1 cellular context compared by ENCODE assay signal in the genomic region with DNA sequence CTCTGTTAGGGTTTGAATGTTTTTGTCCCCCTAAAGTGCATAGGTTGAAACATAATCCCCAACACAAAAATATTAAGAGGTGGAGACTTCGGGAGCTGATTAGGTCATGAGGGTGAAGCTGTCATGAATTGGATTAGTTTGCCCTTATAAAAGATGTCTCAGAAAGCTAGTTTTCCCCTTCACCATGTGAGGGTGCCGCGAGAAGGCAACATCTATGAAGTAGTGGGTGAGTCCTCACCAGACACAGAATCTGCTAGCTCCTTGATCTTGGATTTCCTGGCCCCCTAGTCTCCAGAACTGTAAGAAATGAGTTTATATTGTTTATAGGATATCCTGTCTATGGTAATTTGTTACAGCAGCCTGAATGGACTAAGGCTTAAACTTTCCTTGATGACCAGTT.
TF ChIP-seq lines count a peak whose summit lies in the region.

No MANE protein-coding gene starts in this region.

TF ChIP-seq in GM23338, 12 proteins besides CTCF, POLR2A, EP300 and RAD21 (continued from another document):
- TF ChIP-seq, protein P1, sequence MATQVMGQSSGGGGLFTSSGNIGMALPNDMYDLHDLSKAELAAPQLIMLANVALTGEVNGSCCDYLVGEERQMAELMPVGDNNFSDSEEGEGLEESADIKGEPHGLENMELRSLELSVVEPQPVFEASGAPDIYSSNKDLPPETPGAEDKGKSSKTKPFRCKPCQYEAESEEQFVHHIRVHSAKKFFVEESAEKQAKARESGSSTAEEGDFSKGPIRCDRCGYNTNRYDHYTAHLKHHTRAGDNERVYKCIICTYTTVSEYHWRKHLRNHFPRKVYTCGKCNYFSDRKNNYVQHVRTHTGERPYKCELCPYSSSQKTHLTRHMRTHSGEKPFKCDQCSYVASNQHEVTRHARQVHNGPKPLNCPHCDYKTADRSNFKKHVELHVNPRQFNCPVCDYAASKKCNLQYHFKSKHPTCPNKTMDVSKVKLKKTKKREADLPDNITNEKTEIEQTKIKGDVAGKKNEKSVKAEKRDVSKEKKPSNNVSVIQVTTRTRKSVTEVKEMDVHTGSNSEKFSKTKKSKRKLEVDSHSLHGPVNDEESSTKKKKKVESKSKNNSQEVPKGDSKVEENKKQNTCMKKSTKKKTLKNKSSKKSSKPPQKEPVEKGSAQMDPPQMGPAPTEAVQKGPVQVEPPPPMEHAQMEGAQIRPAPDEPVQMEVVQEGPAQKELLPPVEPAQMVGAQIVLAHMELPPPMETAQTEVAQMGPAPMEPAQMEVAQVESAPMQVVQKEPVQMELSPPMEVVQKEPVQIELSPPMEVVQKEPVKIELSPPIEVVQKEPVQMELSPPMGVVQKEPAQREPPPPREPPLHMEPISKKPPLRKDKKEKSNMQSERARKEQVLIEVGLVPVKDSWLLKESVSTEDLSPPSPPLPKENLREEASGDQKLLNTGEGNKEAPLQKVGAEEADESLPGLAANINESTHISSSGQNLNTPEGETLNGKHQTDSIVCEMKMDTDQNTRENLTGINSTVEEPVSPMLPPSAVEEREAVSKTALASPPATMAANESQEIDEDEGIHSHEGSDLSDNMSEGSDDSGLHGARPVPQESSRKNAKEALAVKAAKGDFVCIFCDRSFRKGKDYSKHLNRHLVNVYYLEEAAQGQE (IDR thresholded peaks at IDR 0.05; ENCODE audit: unreplicated experiment) = no peak
- TF ChIP-seq POLR2AphosphoS5 (IDR thresholded peaks at IDR 0.05; ENCODE audit: low read depth) (no peak), ZNF331 (CRISPR knock-in tag; IDR thresholded peaks at IDR 0.05; ENCODE audit: low read depth) (no peak), CREB1 (CRISPR knock-in tag; IDR thresholded peaks at IDR 0.05; ENCODE audit: low read depth) (no peak), ZNF114 (CRISPR knock-in tag; IDR thresholded peaks at IDR 0.05) (no peak), EZH2 (IDR thresholded peaks at IDR 0.05; ENCODE audit: low read depth, unreplicated experiment) (no peak), EZH2phosphoT487 (IDR thresholded peaks at IDR 0.05; ENCODE audit: unreplicated experiment) (no peak), JUNB (IDR thresholded peaks at IDR 0.05; ENCODE audit: unreplicated experiment) (no peak), NANOG (IDR thresholded peaks at IDR 0.05; ENCODE audit: borderline replicate concordance) (no peak)
- TF ChIP-seq, protein P2, sequence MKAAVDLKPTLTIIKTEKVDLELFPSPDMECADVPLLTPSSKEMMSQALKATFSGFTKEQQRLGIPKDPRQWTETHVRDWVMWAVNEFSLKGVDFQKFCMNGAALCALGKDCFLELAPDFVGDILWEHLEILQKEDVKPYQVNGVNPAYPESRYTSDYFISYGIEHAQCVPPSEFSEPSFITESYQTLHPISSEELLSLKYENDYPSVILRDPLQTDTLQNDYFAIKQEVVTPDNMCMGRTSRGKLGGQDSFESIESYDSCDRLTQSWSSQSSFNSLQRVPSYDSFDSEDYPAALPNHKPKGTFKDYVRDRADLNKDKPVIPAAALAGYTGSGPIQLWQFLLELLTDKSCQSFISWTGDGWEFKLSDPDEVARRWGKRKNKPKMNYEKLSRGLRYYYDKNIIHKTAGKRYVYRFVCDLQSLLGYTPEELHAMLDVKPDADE (IDR thresholded peaks at IDR 0.05) = no peak
